Comparison of ENCODE assay signal across 15 cellular contexts in the genomic region with DNA sequence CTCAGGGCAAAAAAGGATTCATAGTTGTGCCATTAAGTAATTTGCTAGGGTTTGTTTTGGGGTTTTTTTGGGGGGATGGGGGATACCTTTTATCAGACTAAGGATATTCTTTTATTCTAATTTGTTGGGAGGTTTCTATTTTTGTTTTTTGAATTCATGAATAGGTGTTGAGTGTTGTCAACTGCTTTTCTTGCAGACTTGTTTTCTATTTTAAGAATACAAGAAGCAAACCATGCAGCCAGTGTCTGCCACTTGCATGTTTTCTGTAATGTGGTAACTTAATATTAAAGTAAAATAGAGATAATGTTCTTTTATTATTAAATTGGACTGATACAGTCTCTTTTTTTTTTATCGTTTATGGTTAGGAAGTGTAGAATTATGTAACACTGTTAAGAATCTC.
"Had no signal": no experiment of that assay in that cellular context is flagged by ENCODE, and none has a peak within 500 bp of the region (broad histone marks: within the 10 kb centered on the region; RNA-seq: fewer than 3 reads in every experiment).

No MANE protein-coding gene starts in this region.

- H3K9me3 ChIP-seq: neutrophil, right lobe of liver, SJSA1, spleen, upper lobe of left lung had no signal

- H3K4me1 ChIP-seq: SJSA1 had no signal

- H3K27me3 Mint-ChIP-seq: activated naive CD8-positive, alpha-beta T cell treated with anti-CD3 and anti-CD28 coated beads for 36 hours had no signal

- H3K27me3 ChIP-seq: dorsolateral prefrontal cortex, neutrophil, right lobe of liver, SJSA1, spleen, upper lobe of left lung had no signal

- ATAC-seq: esophagus mucosa, right lobe of liver had no signal

- H3K4me3 ChIP-seq: dorsolateral prefrontal cortex, right lobe of liver, SJSA1, spleen, upper lobe of left lung had no signal

- H3K9me3 Mint-ChIP-seq: activated naive CD8-positive, alpha-beta T cell treated with anti-CD3 and anti-CD28 coated beads for 36 hours had no signal

- H3K27ac ChIP-seq: dorsolateral prefrontal cortex, neutrophil, right lobe of liver, SJSA1, spleen, upper lobe of left lung had no signal

- H3K4me3 Mint-ChIP-seq: activated naive CD8-positive, alpha-beta T cell treated with anti-CD3 and anti-CD28 coated beads for 36 hours had no signal

- H3K27ac Mint-ChIP-seq: activated naive CD8-positive, alpha-beta T cell treated with anti-CD3 and anti-CD28 coated beads for 36 hours had no signal

- DNase-seq: activated CD4-positive, CD25-positive, alpha-beta regulatory T cell treated with anti-CD3 and anti-CD28 coated beads, Interleukin-2, amount 50 U/mL, for 72 hours; activated effector memory CD4-positive, alpha-beta T cell treated with Interleukin-2 at 50 U/mL for 16 hours; activated naive CD8-positive, alpha-beta T cell treated with anti-CD3 and anti-CD28 coated beads for 36 hours; anterior cingulate cortex; dorsolateral prefrontal cortex; right lobe of liver; spleen; stimulated activated CD4-positive, alpha-beta T cell treated with anti-CD3 and anti-CD28 coated beads, Interleukin-1b, Interleukin-23, amount 100 ng/mL, for 48 hours; stimulated activated naive CD4-positive, alpha-beta T cell treated with Interleukin-2 at 50 U/mL for 16 hours; SW 1271; T-helper 9 cell; upper lobe of left lung had no signal
